ENCODE assay signal across 27 cellular contexts in genomic region chr2:232940724-232941123, GRCh38.
"Had no signal": no experiment of that assay in that cellular context is flagged by ENCODE, and none has a peak within 500 bp of the region (broad histone marks: within the 10 kb centered on the region; RNA-seq: fewer than 3 reads in every experiment).

No MANE protein-coding gene starts in this region.

- H3K9me3 Mint-ChIP-seq: stimulated activated effector memory CD8-positive, alpha-beta T cell treated with anti-CD3 and anti-CD28 coated beads, Interleukin-12 subunit alpha, Interleukin-12 subunit beta, amount 100 ng/mL, for 72 hours; stimulated activated memory B cell treated with anti-CD40 and anti-IgM and Interleukin-4, amounts not matched to agents 10 μg/mL and 1 μg/mL and 100 μg/mL, for 72 hours had no signal

- H3K4me3 ChIP-seq: stomach, suprapubic skin, testis, thoracic aorta, thyroid gland, tibial artery, tibial nerve, transverse colon, upper lobe of left lung, uterus, vagina had no signal

- H3K36me3 Mint-ChIP-seq: stimulated activated memory B cell treated with anti-CD40 and anti-IgM and Interleukin-4, amounts not matched to agents 10 μg/mL and 1 μg/mL and 100 μg/mL, for 72 hours; stimulated activated naive B cell treated with anti-CD40 and anti-IgM and Interleukin-4, amounts not matched to agents 10 μg/mL and 1 μg/mL and 100 μg/mL, for 72 hours; type B pancreatic cell had no signal

- H3K4me1 ChIP-seq: stomach, suprapubic skin, testis, thyroid gland, tibial artery, tibial nerve, transverse colon, upper lobe of left lung, uterus, vagina had no signal

- H3K36me3 ChIP-seq: stomach, suprapubic skin, thoracic aorta, thyroid gland, tibial artery, tibial nerve, transverse colon, upper lobe of left lung, uterus, vagina had no signal

- H3K9me3 ChIP-seq: suprapubic skin, testis, thoracic aorta, thyroid gland, uterus, vagina had no signal

- H3K27ac Mint-ChIP-seq: stimulated activated effector memory CD8-positive, alpha-beta T cell treated with anti-CD3 and anti-CD28 coated beads, Interleukin-12 subunit alpha, Interleukin-12 subunit beta, amount 100 ng/mL, for 72 hours; stimulated activated memory B cell treated with anti-CD40 and anti-IgM and Interleukin-4, amounts not matched to agents 10 μg/mL and 1 μg/mL and 100 μg/mL, for 72 hours; stimulated activated naive B cell treated with anti-CD40 and anti-IgM and Interleukin-4, amounts not matched to agents 10 μg/mL and 1 μg/mL and 100 μg/mL, for 72 hours; stimulated activated naive CD8-positive, alpha-beta T cell treated with anti-CD3 and anti-CD28 coated beads, Interleukin-15, amount 100 ng/mL, for 72 hours; stimulated activated naive CD8-positive, alpha-beta T cell treated with anti-CD3 and anti-CD28 coated beads, Interleukin-15, Interleukin-2, amounts not matched to agents 100 ng/mL and 50 ng/mL, for 24 hours; type B pancreatic cell had no signal

- H3K27me3 ChIP-seq: stomach, suprapubic skin, testis, thyroid gland, tibial artery, tibial nerve, transverse colon, upper lobe of left lung, uterus, vagina had no signal

- H3K4me1 Mint-ChIP-seq: stimulated activated effector memory CD8-positive, alpha-beta T cell treated with anti-CD3 and anti-CD28 coated beads, Interleukin-12 subunit alpha, Interleukin-12 subunit beta, amount 100 ng/mL, for 72 hours; stimulated activated naive CD8-positive, alpha-beta T cell treated with anti-CD3 and anti-CD28 coated beads, Interleukin-15, amount 100 ng/mL, for 72 hours had no signal

- H3K27ac ChIP-seq: stomach, suprapubic skin, testis, thoracic aorta, thyroid gland, tibial artery, tibial nerve, transverse colon, upper lobe of left lung, uterus, vagina had no signal

- DNase-seq: stimulated activated CD4-positive, alpha-beta T cell treated with anti-CD3 and anti-CD28 coated beads, Interleukin-2, amount 100 ng/mL, for 48 hours; stimulated activated CD4-positive, alpha-beta T cell treated with anti-CD3 and anti-CD28 coated beads, Interleukin-4, amount 100 ng/mL, for 1 hour; stimulated activated CD4-positive, alpha-beta T cell treated with anti-CD3 and anti-CD28 coated beads, Interleukin-4, amount 100 ng/mL, for 24 hours; stimulated activated CD4-positive, alpha-beta T cell treated with anti-CD3 and anti-CD28 coated beads, Interleukin-4, amount 100 ng/mL, for 4 hours; stimulated activated CD8-positive, alpha-beta memory T cell treated with anti-CD3 and anti-CD28 coated beads, Interleukin-4, amount 100 ng/mL, for 48 hours; stimulated activated naive B cell treated with anti-CD40 and anti-IgM and Interleukin-4, amounts not matched to agents 10 μg/mL and 1 μg/mL and 100 μg/mL, for 72 hours; stimulated activated naive CD4-positive, alpha-beta T cell; stimulated activated naive CD4-positive, alpha-beta T cell treated with Interleukin-2 at 50 U/mL for 16 hours; stimulated activated naive CD8-positive, alpha-beta T cell treated with anti-CD3 and anti-CD28 coated beads, Interleukin-15, amount 100 ng/mL, for 72 hours; stimulated activated naive CD8-positive, alpha-beta T cell treated with anti-CD3 and anti-CD28 coated beads, Interleukin-15, Interleukin-2, amounts not matched to agents 100 U/mL and 50 U/mL, for 24 hours; stomach; substantia nigra; testis; thyroid gland; tibial artery; transverse colon; trophoblast cell; upper lobe of left lung; uterus had no signal

- H3K4me3 Mint-ChIP-seq: stimulated activated effector memory CD8-positive, alpha-beta T cell treated with anti-CD3 and anti-CD28 coated beads, Interleukin-12 subunit alpha, Interleukin-12 subunit beta, amount 100 ng/mL, for 72 hours; stimulated activated memory B cell treated with anti-CD40 and anti-IgM and Interleukin-4, amounts not matched to agents 10 μg/mL and 1 μg/mL and 100 μg/mL, for 72 hours; stimulated activated naive B cell treated with anti-CD40 and anti-IgM and Interleukin-4, amounts not matched to agents 10 μg/mL and 1 μg/mL and 100 μg/mL, for 72 hours; stimulated activated naive CD8-positive, alpha-beta T cell treated with anti-CD3 and anti-CD28 coated beads, Interleukin-15, amount 100 ng/mL, for 72 hours; stimulated activated naive CD8-positive, alpha-beta T cell treated with anti-CD3 and anti-CD28 coated beads, Interleukin-15, Interleukin-2, amounts not matched to agents 100 ng/mL and 50 ng/mL, for 24 hours; type B pancreatic cell had no signal

- ATAC-seq: stimulated activated effector memory CD8-positive, alpha-beta T cell treated with anti-CD3 and anti-CD28 coated beads, Interleukin-12 subunit alpha, Interleukin-12 subunit beta, amount 100 ng/mL, for 72 hours; stimulated activated memory B cell treated with anti-CD40 and anti-IgM and Interleukin-4, amounts not matched to agents 10 μg/mL and 1 μg/mL and 100 μg/mL, for 72 hours; stimulated activated naive B cell treated with anti-CD40 and anti-IgM and Interleukin-4, amounts not matched to agents 10 μg/mL and 1 μg/mL and 100 μg/mL, for 72 hours; stimulated activated naive CD8-positive, alpha-beta T cell treated with anti-CD3 and anti-CD28 coated beads, Interleukin-15, amount 100 ng/mL, for 72 hours; stimulated activated naive CD8-positive, alpha-beta T cell treated with anti-CD3 and anti-CD28 coated beads, Interleukin-15, Interleukin-2, amounts not matched to agents 100 U/mL and 50 U/mL, for 24 hours had no signal
